In genomic region chr10:13234736-13235135, GRCh38 we compare ENCODE assay signal across 4 cellular contexts. TPM values are rescaled to one million over a fixed set of nuclear protein-coding genes. Genes with fewer than 3 reads are reported as not detected.
"Had no signal": no experiment of that assay in that cellular context is flagged by ENCODE, and none has a peak within 500 bp of the region (broad histone marks: within the 10 kb centered on the region; RNA-seq: fewer than 3 reads in every experiment).

No MANE protein-coding gene starts in this region.

RNA-seq across cellular contexts. Expression of gene UCMA, which starts 0.6 kb away (rescaled TPM):
- total RNA-seq: LHCN-M2, M059J, MCF 10A, NCI-H460 had no signal
